In genomic region chr6:165660881-165661415, GRCh38 we compare ENCODE assay signal across 10 cellular contexts. TPM values are rescaled to one million over a fixed set of nuclear protein-coding genes. Genes with fewer than 3 reads are reported as not detected.
DNase-seq lines count a peak whose midpoint lies in the region; ATAC-seq and TF ChIP-seq lines count a peak whose summit lies in the region.
"Had no signal": no experiment of that assay in that cellular context is flagged by ENCODE, and none has a peak within 500 bp of the region (broad histone marks: within the 10 kb centered on the region; RNA-seq: fewer than 3 reads in every experiment).

No MANE protein-coding gene starts in this region.

- H3F3A ChIP-seq in smooth muscle cell (ENCODE audit: low read depth), result no peaks in the 10 kb centered on the region

- no peak for ATAC-seq in left lung
- ATAC-seq in GM21619 (IDR thresholded peaks at IDR 0.05; ENCODE audit: unreplicated experiment), result no peak
- no peak for ATAC-seq in HG02938 (IDR thresholded peaks at IDR 0.05; ENCODE audit: unreplicated experiment)
- ATAC-seq in GM19023 (IDR thresholded peaks at IDR 0.05; ENCODE audit: unreplicated experiment), result no peak

- H3K27me3 ChIP-seq in left lung (peaks cover 48 to 84% of the 10 kb centered on the region in 2 donors), smooth muscle cell (ENCODE audit: low read depth) (peaks cover 91% of the 10 kb centered on the region)

- DNase-seq in astrocyte of the spinal cord (ENCODE audit: low read depth, low spot score) (no peak), left lung (no peak), smooth muscle cell (lab: John Stamatoyannopoulos, UW; ENCODE audit: unreplicated experiment) (no peak), HFFc6 (no peak)
- DNase-seq: immature natural killer cell, NCI-H526 treated with DMSO at 0.1 percent for 48 hours had no signal

- in situ Hi-C loops in astrocyte of the spinal cord (cut with HindIII; ENCODE audit: low sequenced_read_pairs), result no loop called here

- no peak overlapping the region for H3K9ac ChIP-seq in smooth muscle cell (ENCODE audit: low read depth)

- no peak overlapping the region for H3K4me3 Mint-ChIP-seq in HFFc6
- H3K4me3 Mint-ChIP-seq: immature natural killer cell had no signal

- peaks cover 10% of the 10 kb centered on the region for H3K27me3 Mint-ChIP-seq in HFFc6 (ENCODE audit: insufficient read depth)

- H3K36me3 ChIP-seq in HEK293 (ENCODE audit: control insufficient read depth in 2 of 2, insufficient read depth in 1 of 2, low read length in 2 of 2) (no peaks in the 10 kb centered on the region), left lung (no peaks in the 10 kb centered on the region), smooth muscle cell (ENCODE audit: low read depth) (no peaks in the 10 kb centered on the region)

- H4K20me1 ChIP-seq in smooth muscle cell (ENCODE audit: low read depth), result peaks cover 23% of the 10 kb centered on the region

- H3K4me3 ChIP-seq in HEK293 (ENCODE audit: low read depth, low read length) (peak overlapping the region; percentile 66), astrocyte of the spinal cord (ENCODE audit: low read depth, low read length) (peak overlapping the region; percentile 49), left lung (peak overlapping the region; percentile 28 to 41), smooth muscle cell (peak overlapping the region; percentile 68)

- H2AFZ ChIP-seq in smooth muscle cell (ENCODE audit: low read depth), result peak overlapping the region; percentile 93

- no peak overlapping the region for H3K27ac Mint-ChIP-seq in HFFc6
- H3K27ac Mint-ChIP-seq: immature natural killer cell had no signal

- CTCF ChIA-PET in HEK293 (lab: Yijun Ruan, JAX), result interaction anchor here (1.4 kb wide), 1 partner anchor 221 kb away, joined by 8 read pairs; no protein-coding TSS in a partner anchor

- H3K4me1 ChIP-seq in HEK293 (ENCODE audit: control insufficient read depth, insufficient read depth, low read length), result peaks cover 44% of the 10 kb centered on the region
- peaks cover 10 to 28% of the 10 kb centered on the region in 2 donors for H3K4me1 ChIP-seq in left lung
- H3K4me1 ChIP-seq in smooth muscle cell (ENCODE audit: low read depth), result peaks cover 25% of the 10 kb centered on the region

- H3K9me3 Mint-ChIP-seq in HFFc6, result peaks cover 40% of the 10 kb centered on the region

- H3K9me3 ChIP-seq in HEK293 (ENCODE audit: control insufficient read depth, insufficient read depth, low read depth, low read length) (no peaks in the 10 kb centered on the region), left lung (no peaks in the 10 kb centered on the region), smooth muscle cell (replicated peaks; ENCODE audit: low read depth) (no peaks in the 10 kb centered on the region)

- H3K79me2 ChIP-seq in smooth muscle cell (ENCODE audit: low read depth), result no peaks in the 10 kb centered on the region

- peak overlapping the region; percentile 99 for H3K4me2 ChIP-seq in smooth muscle cell

- 2% methylated on average over 44 of the region's 49 CpGs for WGBS in smooth muscle cell (ENCODE audit: low lambda C conversion rate)

- peak; percentile 44 for TF ChIP-seq CTCF in HEK293 (tag by site-specific recombination; IDR thresholded peaks at IDR 0.05)
- no peak for TF ChIP-seq CTCF in astrocyte of the spinal cord (IDR thresholded peaks at IDR 0.05; ENCODE audit: low read depth, low read length)
- no peak for TF ChIP-seq CTCF in left lung (IDR thresholded peaks at IDR 0.05)
- TF ChIP-seq CTCF in smooth muscle cell (IDR thresholded peaks at IDR 0.05; ENCODE audit: borderline replicate concordance, insufficient read depth, poor library complexity, severe bottlenecking), result no peak
- no peak for TF ChIP-seq CTCF in HFFc6 (IDR thresholded peaks at IDR 0.05)

- POLR2A ChIA-PET in HEK293 (lab: Yijun Ruan, JAX), result no interaction called here

- no peaks in the 10 kb centered on the region for H3K4me1 Mint-ChIP-seq in HFFc6 (ENCODE audit: low read depth)

- H3K27ac ChIP-seq in HEK293 (ENCODE audit: extremely low read depth, low read depth, low read length) (peak overlapping the region; percentile 89; the same call in 1 of the 2 replicates), left lung (peak overlapping the region in 1 of 2 donors; percentile 28), smooth muscle cell (ENCODE audit: low read depth) (no peak overlapping the region)

- peaks cover 5% of the 10 kb centered on the region for H3K36me3 Mint-ChIP-seq in HFFc6 (ENCODE audit: low read depth)

- intact Hi-C loops in left lung (cut with DNase I), result no loop called here

TF ChIP-seq in HEK293, 187 proteins besides CTCF, POLR2A, EP300 and RAD21 (continues in another document):
- no peak for TF ChIP-seq YY1 (tag by site-specific recombination; IDR thresholded peaks at IDR 0.05)
- no peak for TF ChIP-seq ZNF664 (tag by site-specific recombination; IDR thresholded peaks at IDR 0.05)
- TF ChIP-seq ZBTB26 (tag by site-specific recombination; optimal IDR thresholded peaks at IDR 0.05), result peak; percentile 96
- peak; percentile 89 for TF ChIP-seq ZNF341 (tag by site-specific recombination; IDR thresholded peaks at IDR 0.05; ENCODE audit: low read depth)
- peak; percentile 49 for TF ChIP-seq ZBTB10 (tag by site-specific recombination; IDR thresholded peaks at IDR 0.05)
- TF ChIP-seq IKZF3 (tag by site-specific recombination; IDR thresholded peaks at IDR 0.05), result no peak
- TF ChIP-seq ZNF423 (tag by site-specific recombination; IDR thresholded peaks at IDR 0.05), result peak; percentile 96
- TF ChIP-seq ZNF777 (tag by site-specific recombination; IDR thresholded peaks at IDR 0.05; ENCODE audit: borderline replicate concordance), result peak; percentile 15; the same call in 1 of the 2 replicates
- peak; percentile 23; the same call in 1 of the 2 replicates for TF ChIP-seq ZFP37 (tag by site-specific recombination; IDR thresholded peaks at IDR 0.05)
- no peak for TF ChIP-seq ZNF112 (tag by site-specific recombination; IDR thresholded peaks at IDR 0.05)
- no peak for TF ChIP-seq ZNF202 (tag by site-specific recombination; IDR thresholded peaks at IDR 0.05; ENCODE audit: borderline replicate concordance)
- no peak for TF ChIP-seq ZNF707 (tag by site-specific recombination; IDR thresholded peaks at IDR 0.05)
- TF ChIP-seq ZNF629 (tag by site-specific recombination; IDR thresholded peaks at IDR 0.05), result no peak
- peak; percentile 82 for TF ChIP-seq PATZ1 (tag by site-specific recombination; IDR thresholded peaks at IDR 0.05)
- TF ChIP-seq BCL11B (tag by site-specific recombination; IDR thresholded peaks at IDR 0.05; ENCODE audit: low read depth), result peak; percentile 28; the same call in 1 of the 2 replicates

RNA-seq across cellular contexts. Expression of gene PDE10A, which starts 2.1 kb away (rescaled TPM):
- total RNA-seq in left lung, result 1 to 10 TPM; 1.3 to 3.8 TPM
- total RNA-seq in smooth muscle cell, result 5.6 and 7.1 TPM in 2 replicates
- 0.11 and 2.0 TPM in 2 replicates for polyA plus RNA-seq in smooth muscle cell
- total RNA-seq in HFFc6 (2021; fragmentation: NEBNext Ultra II Directional; extraction: Animal tissue kit (Norgen Biotek cat#: 25700)), result 1 to 10 TPM in 4 of 6 experiments, not detected in 2; 1.2 to 2.0 (median 1.6) TPM
- polyA plus RNA-seq: immature natural killer cell had no signal
